ENCODE assay signal across 9 cellular contexts in the genomic region with DNA sequence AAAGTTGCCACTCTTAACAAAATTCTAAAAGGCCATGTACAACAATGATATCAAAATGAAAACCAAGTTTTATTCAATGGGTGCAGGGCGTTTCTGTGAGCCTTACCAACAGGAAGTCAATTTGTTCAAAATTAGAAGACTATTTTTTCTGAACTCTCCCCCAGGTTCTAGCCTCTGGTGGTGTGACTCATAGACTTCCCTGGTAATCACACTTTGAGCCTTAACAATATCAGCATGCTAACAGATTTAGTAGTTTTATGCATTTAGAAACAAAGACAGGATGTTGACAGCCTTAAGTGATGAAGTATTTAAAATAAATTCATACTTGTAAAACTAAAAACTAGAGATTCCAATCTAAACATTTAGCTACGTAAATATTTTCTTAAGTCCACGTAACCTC.
DNase-seq lines count a peak whose midpoint lies in the region; ATAC-seq and TF ChIP-seq lines count a peak whose summit lies in the region.
"Had no signal": no experiment of that assay in that cellular context is flagged by ENCODE, and none has a peak within 500 bp of the region (broad histone marks: within the 10 kb centered on the region; RNA-seq: fewer than 3 reads in every experiment).

No MANE protein-coding gene starts in this region.

- CTCF ChIA-PET in activated CD8-positive, alpha-beta T cell treated with anti-CD3 and anti-CD28 coated beads for 36 hours (lab: Charles Lee): interaction anchor here (0.9 to 9.0 kb wide), 9 partner anchors 10 to 238 kb away, joined by 3 to 72 read pairs (median 7); no protein-coding TSS in a partner anchor

- H3K4me1 Mint-ChIP-seq in activated CD8-positive, alpha-beta T cell treated with anti-CD3 and anti-CD28 coated beads for 36 hours (ENCODE audit: low read depth): peaks cover 93% of the 10 kb centered on the region
- peaks cover 73 to 88% of the 10 kb centered on the region in 2 donors for H3K4me1 Mint-ChIP-seq in immature natural killer cell

- H3K27me3 Mint-ChIP-seq in activated CD8-positive, alpha-beta T cell treated with anti-CD3 and anti-CD28 coated beads for 36 hours: no peaks in the 10 kb centered on the region
- H3K27me3 Mint-ChIP-seq in immature natural killer cell (ENCODE audit: low read depth in 3 of 3): no peaks in the 10 kb centered on the region

- intact Hi-C loops in activated CD8-positive, alpha-beta T cell treated with anti-CD3 and anti-CD28 coated beads for 36 hours (cut with micrococcal nuclease): loop anchor here (1.0 to 5.0 kb wide), 3 partner anchors 41 to 114 kb away; no protein-coding TSS in a partner anchor

- POLR2A ChIA-PET in activated CD8-positive, alpha-beta T cell treated with anti-CD3 and anti-CD28 coated beads for 36 hours (lab: Charles Lee): interaction anchor here (1.0 to 3.8 kb wide), 5 partner anchors 42 to 117 kb away, joined by 3 to 51 read pairs (median 7); partner anchors contain the start of gene LRRC8C

- peaks cover 57% of the 10 kb centered on the region for H3K36me3 Mint-ChIP-seq in activated CD8-positive, alpha-beta T cell treated with anti-CD3 and anti-CD28 coated beads for 36 hours (ENCODE audit: low read depth)
- H3K36me3 Mint-ChIP-seq in immature natural killer cell: peaks cover 0 to 9% (median 0%) of the 10 kb centered on the region in 3 donors

- H3K9me3 Mint-ChIP-seq in activated CD8-positive, alpha-beta T cell treated with anti-CD3 and anti-CD28 coated beads for 36 hours: peaks cover 10% of the 10 kb centered on the region
- no peaks in the 10 kb centered on the region for H3K9me3 Mint-ChIP-seq in immature natural killer cell

- H3K4me3 Mint-ChIP-seq in activated CD8-positive, alpha-beta T cell treated with anti-CD3 and anti-CD28 coated beads for 36 hours: peak overlapping the region; percentile 11
- peak overlapping the region; percentile 64 to 79 (median 68) for H3K4me3 Mint-ChIP-seq in immature natural killer cell

- DNase-seq in COLO829 (ENCODE audit: low spot score): peak; percentile 14
- DNase-seq in HPDE6-E6E7 (ENCODE audit: extremely low spot score): peak; percentile 33
- DNase-seq in activated CD8-positive, alpha-beta T cell treated with anti-CD3 and anti-CD28 coated beads for 36 hours: peak; percentile 54
- peak; percentile 60 to 71 (median 62) for DNase-seq in immature natural killer cell
- DNase-seq in DMS153 (lab: John Stamatoyannopoulos, UW): no peak
- DNase-seq in germinal center (ENCODE audit: low spot score): no peak
- no peak for DNase-seq in AG20443 (ENCODE audit: low spot score)
- DNase-seq: NCI-H69 had no signal

- no peak for TF ChIP-seq CTCF in activated CD8-positive, alpha-beta T cell treated with anti-CD3 and anti-CD28 coated beads for 36 hours (IDR thresholded peaks at IDR 0.05)

- peak overlapping the region; percentile 98 for H3K27ac Mint-ChIP-seq in activated CD8-positive, alpha-beta T cell treated with anti-CD3 and anti-CD28 coated beads for 36 hours
- peak overlapping the region; percentile 80 to 93 (median 90) for H3K27ac Mint-ChIP-seq in immature natural killer cell

- peak; percentile 49 for ATAC-seq in activated CD8-positive, alpha-beta T cell treated with anti-CD3 and anti-CD28 coated beads for 36 hours
- no peak for ATAC-seq in HG03571 (IDR thresholded peaks at IDR 0.05; ENCODE audit: unreplicated experiment)

Comparison
In these comparisons a context has a peak if more than half of its experiments do, and no peak if none do; other contexts are left out.
1. DNase-seq: peak in COLO829 (single experiment), HPDE6-E6E7 (single experiment), activated CD8-positive, alpha-beta T cell treated with anti-CD3 and anti-CD28 coated beads for 36 hours (single experiment) and immature natural killer cell (3 of 3); none in DMS153 (single experiment), germinal center (single experiment) and AG20443 (single experiment).